ENCODE assay signal across 9 cellular contexts in genomic region chr12:15979096-15980091, GRCh38.
DNase-seq lines count a peak whose midpoint lies in the region; ATAC-seq, FAIRE-seq and TF ChIP-seq lines count a peak whose summit lies in the region.
"Had no signal": no experiment of that assay in that cellular context is flagged by ENCODE, and none has a peak within 500 bp of the region (broad histone marks: within the 10 kb centered on the region; RNA-seq: fewer than 3 reads in every experiment).

No MANE protein-coding gene starts in this region.

- peak; percentile 83 for TF ChIP-seq CTCF in Calu3 (IDR thresholded peaks at IDR 0.05; ENCODE audit: unreplicated experiment)
- peak; percentile 63 to 67 for TF ChIP-seq CTCF in GM23338 (conservative IDR thresholded peaks at IDR 0.05; ENCODE audit: low read depth in 2 of 2)
- TF ChIP-seq CTCF in OCI-LY3 (IDR thresholded peaks at IDR 0.05; ENCODE audit: low read depth, low read length), result peak; percentile 23; the same call in 1 of the 2 replicates

- H3K36me3 Mint-ChIP-seq in Calu3 (ENCODE audit: insufficient read depth, unreplicated experiment) (no peaks in the 10 kb centered on the region), GM23338 (ENCODE audit: low read depth) (peaks cover 8% of the 10 kb centered on the region; the same call in 2 of the 3 replicates)

- H3K27me3 ChIP-seq in GM23338 (ENCODE audit: insufficient read depth) (no peaks in the 10 kb centered on the region), OCI-LY3 (ENCODE audit: low read depth, low read length) (no peaks in the 10 kb centered on the region), skeletal muscle tissue (ENCODE audit: control insufficient read depth in 3 of 3, insufficient read depth in 3 of 3, low read length in 3 of 3) (no peaks in the 10 kb centered on the region)

- H3K9ac ChIP-seq in OCI-LY3 (ENCODE audit: low read length) (no peak overlapping the region), skeletal muscle tissue (ENCODE audit: low read depth in 1 of 3, low read length in 3 of 3) (no peak overlapping the region)

- DNase-seq in Calu3, result peak; percentile 63
- peak; percentile 67 for DNase-seq in GM23338 (ENCODE audit: low spot score)
- DNase-seq in foreskin melanocyte, result peak; percentile 7
- no peak for DNase-seq in activated CD4-positive, alpha-beta T cell treated with anti-CD3 and anti-CD28 coated beads, Interleukin-2, amount 50 U/mL, for 4 hours
- no peak for DNase-seq in GM12891 (ENCODE audit: insufficient read length, low spot score)

- H3K4me1 Mint-ChIP-seq in Calu3 (ENCODE audit: low read depth, unreplicated experiment), result peaks cover 33% of the 10 kb centered on the region
- H3K4me1 Mint-ChIP-seq in GM23338, result peaks cover 20% of the 10 kb centered on the region

- H3K4me3 Mint-ChIP-seq in Calu3 (ENCODE audit: low read depth, unreplicated experiment), result peak overlapping the region; percentile 53
- no peak overlapping the region for H3K4me3 Mint-ChIP-seq in GM23338
- H3K4me3 Mint-ChIP-seq: IgD-negative memory B cell had no signal

- ATAC-seq in GM23338, result peak; percentile 97
- no peak for ATAC-seq in HG03571 (IDR thresholded peaks at IDR 0.05; ENCODE audit: unreplicated experiment)

- CTCF ChIA-PET in Calu3 (lab: Charles Lee), result interaction anchor here (1.0 kb wide), 1 partner anchor 49 kb away, joined by 3 read pairs; no protein-coding TSS in a partner anchor

- H3K9me2 ChIP-seq in GM23338 (ENCODE audit: insufficient read depth), result no peaks in the 10 kb centered on the region

- H3K9me3 Mint-ChIP-seq in Calu3 (ENCODE audit: low read depth, unreplicated experiment) (no peaks in the 10 kb centered on the region), GM23338 (no peaks in the 10 kb centered on the region)
- H3K9me3 Mint-ChIP-seq: IgD-negative memory B cell had no signal

- peaks cover 22% of the 10 kb centered on the region; the same call in 1 of the 2 replicates for H3K4me1 ChIP-seq in GM23338 (ENCODE audit: insufficient read depth)
- no peaks in the 10 kb centered on the region for H3K4me1 ChIP-seq in OCI-LY3 (ENCODE audit: low read length)
- peaks cover 4 to 7% (median 5%) of the 10 kb centered on the region in 3 donors for H3K4me1 ChIP-seq in skeletal muscle tissue (ENCODE audit: control insufficient read depth in 3 of 3, insufficient read depth in 3 of 3, low read length in 3 of 3)

- H3K9me3 ChIP-seq in OCI-LY3 (ENCODE audit: insufficient read depth, low read length), result no peaks in the 10 kb centered on the region
- H3K9me3 ChIP-seq in skeletal muscle tissue (ENCODE audit: control insufficient read depth in 3 of 3, low read length in 3 of 3), result no peaks in the 10 kb centered on the region

- H3K79me2 ChIP-seq in GM23338 (replicated peaks; ENCODE audit: insufficient read depth), result no peaks in the 10 kb centered on the region
- H3K79me2 ChIP-seq in OCI-LY3 (ENCODE audit: low read length), result no peaks in the 10 kb centered on the region

- H3K4me2 ChIP-seq in GM23338 (no peak overlapping the region), OCI-LY3 (ENCODE audit: low read length) (no peak overlapping the region)

- BruUV-seq in Calu3 (replicated peaks; lab: Mats Ljungman, UMichigan), result no TSS peak

- H3K27ac Mint-ChIP-seq in Calu3 (ENCODE audit: unreplicated experiment) (peak overlapping the region; percentile 91), GM23338 (no peak overlapping the region)
- H3K27ac Mint-ChIP-seq: IgD-negative memory B cell had no signal

- no peak overlapping the region for H3K27ac ChIP-seq in GM23338 (ENCODE audit: low read depth)
- H3K27ac ChIP-seq in OCI-LY3 (ENCODE audit: low read length), result no peak overlapping the region
- peak overlapping the region; percentile 27 for H3K27ac ChIP-seq in skeletal muscle tissue (ENCODE audit: low read depth, low read length)

- H4K20me1 ChIP-seq in GM23338 (replicated peaks; ENCODE audit: insufficient read depth), result no peaks in the 10 kb centered on the region
- H4K20me1 ChIP-seq in OCI-LY3 (ENCODE audit: insufficient read depth, low read length), result no peaks in the 10 kb centered on the region

- H3K4me3 ChIP-seq in GM23338 (no peak overlapping the region), OCI-LY3 (ENCODE audit: low read length) (no peak overlapping the region), skeletal muscle tissue (ENCODE audit: low read length in 3 of 3) (no peak overlapping the region)

- no peaks in the 10 kb centered on the region for H3F3A ChIP-seq in GM23338 (replicated peaks; ENCODE audit: low read depth)

- intact Hi-C loops in Calu3 (cut with micrococcal nuclease; ENCODE audit: unreplicated experiment), result loop anchor here (2.0 to 10.0 kb wide), 2 partner anchors 69 to 385 kb away; partner anchors contain the start of gene DERA

- no peak for TF ChIP-seq POLR2A in GM12891 (IDR thresholded peaks at IDR 0.05; ENCODE audit: low read depth, low read length)

- no peak overlapping the region for H2AFZ ChIP-seq in GM23338
- no peak overlapping the region for H2AFZ ChIP-seq in OCI-LY3 (ENCODE audit: low read depth, low read length)

- FAIRE-seq in GM12891 (lab: Jason Lieb, UNC), result no peak

- H3K27me3 Mint-ChIP-seq in Calu3 (ENCODE audit: unreplicated experiment) (no peaks in the 10 kb centered on the region), GM23338 (ENCODE audit: insufficient read depth, low read depth, poor library complexity) (peaks cover 2% of the 10 kb centered on the region)
- H3K27me3 Mint-ChIP-seq: IgD-negative memory B cell had no signal

- H3K36me3 ChIP-seq in GM23338 (ENCODE audit: insufficient read depth), result no peaks in the 10 kb centered on the region
- H3K36me3 ChIP-seq in OCI-LY3 (replicated peaks; ENCODE audit: low read depth, low read length), result no peaks in the 10 kb centered on the region
- H3K36me3 ChIP-seq in skeletal muscle tissue (ENCODE audit: control insufficient read depth in 3 of 3, insufficient read depth in 3 of 3, low read length in 3 of 3), result peaks cover 0 to 17% (median 8%) of the 10 kb centered on the region in 3 donors

TF ChIP-seq in GM23338, 12 proteins besides CTCF, POLR2A, EP300 and RAD21 (continues in another document):
- no peak for TF ChIP-seq EZH2phosphoT487 (IDR thresholded peaks at IDR 0.05; ENCODE audit: unreplicated experiment)
- no peak for TF ChIP-seq CREB1 (CRISPR knock-in tag; IDR thresholded peaks at IDR 0.05; ENCODE audit: low read depth)
- no peak for TF ChIP-seq STAT1 (IDR thresholded peaks at IDR 0.05; ENCODE audit: unreplicated experiment)
- TF ChIP-seq JUNB (IDR thresholded peaks at IDR 0.05; ENCODE audit: unreplicated experiment), result no peak

TF ChIP-seq in GM12891, 5 proteins besides CTCF, POLR2A, EP300 and RAD21:
- no peak for TF ChIP-seq TAF1 (IDR thresholded peaks at IDR 0.05; ENCODE audit: low read depth, low read length)
- TF ChIP-seq SPI1 (IDR thresholded peaks at IDR 0.05; ENCODE audit: low read depth, low read length), result no peak
- TF ChIP-seq PAX5 (IDR thresholded peaks at IDR 0.05; ENCODE audit: insufficient read depth, low read length, severe bottlenecking), result no peak
- TF ChIP-seq POU2F2 (IDR thresholded peaks at IDR 0.05; ENCODE audit: low read depth, low read length), result no peak
- TF ChIP-seq POLR2AphosphoS5 (IDR thresholded peaks at IDR 0.05; ENCODE audit: low read depth, low read length), result no peak
TF ChIP-seq in GM12891: peak in this region for 0.

Comparison
In these comparisons a context has a peak if more than half of its experiments do, and no peak if none do; other contexts are left out.
1. DNase-seq: peak in Calu3 (single experiment), GM23338 (single experiment) and foreskin melanocyte (single experiment); none in activated CD4-positive, alpha-beta T cell treated with anti-CD3 and anti-CD28 coated beads, Interleukin-2, amount 50 U/mL, for 4 hours (0 of 2) and GM12891 (single experiment).
2. CTCF ChIP-seq: peak in every context shown above with its lines; median percentile 83 in Calu3; 65 in GM23338; 23 in OCI-LY3.